In genomic region chr21:39379986-39380891, GRCh38 we compare ENCODE assay signal across 1 cellular context.
TF ChIP-seq lines count a peak whose summit lies in the region.

No MANE protein-coding gene starts in this region.

TF ChIP-seq in HepG2, 621 proteins besides CTCF, POLR2A, EP300 and RAD21 (continued from another document and continues in another):
- TF ChIP-seq FOXP4 (CRISPR knock-in tag; IDR thresholded peaks at IDR 0.05): no peak
- no peak for TF ChIP-seq ZNF234 (CRISPR knock-in tag; conservative IDR thresholded peaks at IDR 0.05)
- peak; percentile 33; the same call in 1 of the 2 replicates for TF ChIP-seq HDAC2 (CRISPR knock-in tag; IDR thresholded peaks at IDR 0.05)
- no peak for TF ChIP-seq ZNF24 (IDR thresholded peaks at IDR 0.05)
- TF ChIP-seq ZNF569 (CRISPR knock-in tag; IDR thresholded peaks at IDR 0.05; ENCODE audit: borderline replicate concordance): no peak
- TF ChIP-seq PHF21A (CRISPR knock-in tag; IDR thresholded peaks at IDR 0.05): peak; percentile 66; the same call in 1 of the 2 replicates
- TF ChIP-seq SNAPC2 (CRISPR knock-in tag; IDR thresholded peaks at IDR 0.05): no peak
- TF ChIP-seq KLF15 (CRISPR knock-in tag; IDR thresholded peaks at IDR 0.05; ENCODE audit: borderline replicate concordance): no peak
- TF ChIP-seq AKAP8 (CRISPR knock-in tag; IDR thresholded peaks at IDR 0.05): no peak
- peak; percentile 47; the same call in 1 of the 2 replicates for TF ChIP-seq ZNF580 (CRISPR knock-in tag; IDR thresholded peaks at IDR 0.05; ENCODE audit: borderline replicate concordance, low read depth)
- TF ChIP-seq ATM (IDR thresholded peaks at IDR 0.05; ENCODE audit: borderline replicate concordance): no peak
- no peak for TF ChIP-seq ZFAT (CRISPR knock-in tag; conservative IDR thresholded peaks at IDR 0.05)
- no peak for TF ChIP-seq SP140L (CRISPR knock-in tag; IDR thresholded peaks at IDR 0.05; ENCODE audit: borderline replicate concordance)
- no peak for TF ChIP-seq TCF7L2 (IDR thresholded peaks at IDR 0.05; ENCODE audit: low read depth, low read length)
- no peak for TF ChIP-seq MATR3 (CRISPR knock-in tag; IDR thresholded peaks at IDR 0.05)
- no peak for TF ChIP-seq ARNTL (CRISPR knock-in tag; IDR thresholded peaks at IDR 0.05)
- peak; percentile 53; the same call in 1 of the 2 replicates for TF ChIP-seq ZNF331 (CRISPR knock-in tag; IDR thresholded peaks at IDR 0.05)
- no peak for TF ChIP-seq ZNF607 (CRISPR knock-in tag; IDR thresholded peaks at IDR 0.05; ENCODE audit: borderline replicate concordance)
- TF ChIP-seq SUZ12 (IDR thresholded peaks at IDR 0.05; ENCODE audit: low read depth, low read length): no peak
- TF ChIP-seq MIER2 (CRISPR knock-in tag; IDR thresholded peaks at IDR 0.05): no peak
- TF ChIP-seq ARID3A (IDR thresholded peaks at IDR 0.05; ENCODE audit: low read depth, low read length): no peak
- no peak for TF ChIP-seq ZNF530 (CRISPR knock-in tag; IDR thresholded peaks at IDR 0.05; ENCODE audit: low read depth)
- TF ChIP-seq NCOA1 (CRISPR knock-in tag; IDR thresholded peaks at IDR 0.05): no peak
- TF ChIP-seq TBP (CRISPR knock-in tag; IDR thresholded peaks at IDR 0.05): no peak
- no peak for TF ChIP-seq CCDC6 (CRISPR knock-in tag; IDR thresholded peaks at IDR 0.05)
- TF ChIP-seq ELF1 (CRISPR knock-in tag; IDR thresholded peaks at IDR 0.05): peak; percentile 31; the same call in 1 of the 2 replicates
- TF ChIP-seq CCAR2 (optimal IDR thresholded peaks at IDR 0.05; ENCODE audit: low read depth, low read length): no peak
- TF ChIP-seq SP5 (CRISPR knock-in tag; IDR thresholded peaks at IDR 0.05; ENCODE audit: borderline replicate concordance, low read depth): peak; percentile 32; the same call in 1 of the 2 replicates
- peak; percentile 57 for TF ChIP-seq GMEB2 (CRISPR knock-in tag; IDR thresholded peaks at IDR 0.05; ENCODE audit: low read depth)
- TF ChIP-seq GATA4 (IDR thresholded peaks at IDR 0.05; ENCODE audit: borderline replicate concordance, low read depth): 0 out of 2 replicates have a peak, but pooled peaks have one; percentile 27
- TF ChIP-seq ZSCAN21 (CRISPR knock-in tag; IDR thresholded peaks at IDR 0.05; ENCODE audit: borderline replicate concordance): no peak
- TF ChIP-seq ZNF17 (CRISPR knock-in tag; IDR thresholded peaks at IDR 0.05): no peak
- no peak for TF ChIP-seq ARNT (IDR thresholded peaks at IDR 0.05)
- TF ChIP-seq HNF1A (IDR thresholded peaks at IDR 0.05; ENCODE audit: low read depth): no peak
- no peak for TF ChIP-seq HNF1A (CRISPR knock-in tag; IDR thresholded peaks at IDR 0.05; ENCODE audit: borderline replicate concordance)
- TF ChIP-seq ZNF749 (CRISPR knock-in tag; IDR thresholded peaks at IDR 0.05; ENCODE audit: borderline replicate concordance): no peak
- TF ChIP-seq MXI1 (IDR thresholded peaks at IDR 0.05; ENCODE audit: borderline replicate concordance, low read depth, low read length): peak; percentile 78; the same call in 1 of the 3 replicates
- TF ChIP-seq RBAK (CRISPR knock-in tag; IDR thresholded peaks at IDR 0.05): no peak
- no peak for TF ChIP-seq ZBTB44 (CRISPR knock-in tag; IDR thresholded peaks at IDR 0.05)
- no peak for TF ChIP-seq TMF1 (CRISPR knock-in tag; IDR thresholded peaks at IDR 0.05; ENCODE audit: low read depth)
- no peak for TF ChIP-seq ARNT2 (CRISPR knock-in tag; IDR thresholded peaks at IDR 0.05; ENCODE audit: low read depth)
- TF ChIP-seq ZBTB7A (CRISPR knock-in tag; IDR thresholded peaks at IDR 0.05): no peak
- TF ChIP-seq ZGPAT (CRISPR knock-in tag; IDR thresholded peaks at IDR 0.05): peak; percentile 38; the same call in 1 of the 2 replicates
- TF ChIP-seq ETS1 (CRISPR knock-in tag; IDR thresholded peaks at IDR 0.05): no peak
- TF ChIP-seq NFIC (IDR thresholded peaks at IDR 0.05; ENCODE audit: low read length): no peak
- no peak for TF ChIP-seq ZNF333 (CRISPR knock-in tag; IDR thresholded peaks at IDR 0.05; ENCODE audit: borderline replicate concordance)
- TF ChIP-seq ZNF512 (CRISPR knock-in tag; IDR thresholded peaks at IDR 0.05): no peak
- TF ChIP-seq ZNF317 (CRISPR knock-in tag; IDR thresholded peaks at IDR 0.05): no peak
- TF ChIP-seq TGIF2 (CRISPR knock-in tag; IDR thresholded peaks at IDR 0.05): no peak
- no peak for TF ChIP-seq ZBTB3 (CRISPR knock-in tag; IDR thresholded peaks at IDR 0.05; ENCODE audit: borderline replicate concordance, low read depth)
- TF ChIP-seq ZNF773 (CRISPR knock-in tag; IDR thresholded peaks at IDR 0.05; ENCODE audit: borderline replicate concordance): no peak
- TF ChIP-seq ZNF879 (CRISPR knock-in tag; IDR thresholded peaks at IDR 0.05): no peak
- no peak for TF ChIP-seq RORA (CRISPR knock-in tag; IDR thresholded peaks at IDR 0.05)
- no peak for TF ChIP-seq CREB1 (IDR thresholded peaks at IDR 0.05)
- TF ChIP-seq CREB1 (CRISPR knock-in tag; IDR thresholded peaks at IDR 0.05): no peak
- TF ChIP-seq ZSCAN12 (CRISPR knock-in tag; IDR thresholded peaks at IDR 0.05): no peak
- TF ChIP-seq KLF12 (CRISPR knock-in tag; IDR thresholded peaks at IDR 0.05; ENCODE audit: borderline replicate concordance): no peak
- no peak for TF ChIP-seq MAFK (conservative IDR thresholded peaks at IDR 0.05 in 1 of 2, IDR thresholded peaks at IDR 0.05 in 1 of 2; ENCODE audit: low read length in 2 of 2)
- peak; percentile 32; the same call in 1 of the 2 replicates for TF ChIP-seq FOXO1 (CRISPR knock-in tag; IDR thresholded peaks at IDR 0.05)
- TF ChIP-seq NFYB (CRISPR knock-in tag; IDR thresholded peaks at IDR 0.05): no peak; the same call in 1 of the 2 replicates
